In the genomic region with DNA sequence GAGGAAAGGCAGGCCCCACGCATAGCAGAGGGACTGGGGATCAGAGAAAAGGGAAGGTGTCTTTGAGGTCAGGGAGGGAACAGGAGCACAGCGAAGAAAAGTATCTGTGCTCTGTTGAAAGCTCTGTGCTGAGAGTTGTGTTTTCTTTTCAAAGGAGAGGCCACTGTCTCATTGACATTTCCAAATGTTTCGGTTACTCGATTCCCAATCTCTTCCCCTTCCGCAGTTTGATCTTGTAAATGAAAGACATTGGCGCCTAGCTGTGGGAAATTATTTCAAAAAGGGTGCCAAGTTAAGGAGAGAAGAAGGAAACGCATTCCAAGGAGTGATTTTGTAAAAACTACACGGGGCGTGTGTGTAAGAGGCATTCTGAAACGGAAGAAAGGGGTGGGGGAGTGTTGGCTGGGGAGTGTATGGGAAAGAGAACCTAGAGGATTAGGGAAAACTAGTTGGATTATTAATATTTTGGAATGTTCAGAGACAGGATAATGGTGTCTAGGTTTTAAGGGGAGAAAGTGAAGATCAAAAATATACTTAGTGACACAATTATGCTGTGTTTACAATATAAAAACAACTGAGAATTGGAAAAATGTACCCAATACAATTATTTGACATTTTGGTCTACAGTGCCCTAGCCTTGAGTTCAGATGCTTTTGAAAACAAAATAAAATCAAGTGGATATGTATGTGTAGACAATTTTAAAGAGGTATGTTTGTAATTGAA, we compare ENCODE assay signal across 8 cellular contexts. TPM values are rescaled to one million over a fixed set of nuclear protein-coding genes. Genes with fewer than 3 reads are reported as not detected.
DNase-seq lines count a peak whose midpoint lies in the region; ATAC-seq and TF ChIP-seq lines count a peak whose summit lies in the region.

No MANE protein-coding gene starts in this region.

- H3K4me3 ChIP-seq in Jurkat, Clone E6-1 (ENCODE audit: low read length), result peak overlapping the region; percentile 95
- H3K4me3 ChIP-seq in astrocyte of the spinal cord (ENCODE audit: low read depth, low read length) (peak overlapping the region; percentile 90), kidney epithelial cell (ENCODE audit: low read depth, low read length) (peak overlapping the region; percentile 94)

- no peak for DNase-seq in activated T-cell treated with anti-CD3 and anti-CD28 coated beads, Interleukin-2, amount 50 U/mL, for 24 hours
- DNase-seq in activated T-cell treated with anti-CD3 and anti-CD28 coated beads, Interleukin-2, amount 50 U/mL, for 48 hours, result no peak
- no peak for DNase-seq in Jurkat, Clone E6-1 (ENCODE audit: low read depth, low spot score)
- DNase-seq in astrocyte of the spinal cord (ENCODE audit: low read depth, low spot score) (no peak), kidney epithelial cell (ENCODE audit: low read depth) (no peak), superior temporal gyrus (ENCODE audit: extremely low spot score) (peak; percentile 33), NCI-H146 treated with DMSO at 0.1 percent for 48 hours (lab: John Stamatoyannopoulos, UW; ENCODE audit: unreplicated experiment) (no peak)

- H3K36me3 ChIP-seq in kidney epithelial cell (ENCODE audit: control insufficient read depth, insufficient read depth, low read length), result no peaks in the 10 kb centered on the region

- in situ Hi-C loops in astrocyte of the spinal cord (cut with HindIII; ENCODE audit: low sequenced_read_pairs), result no loop called here

- peak overlapping the region; percentile 89 for H3K27ac Mint-ChIP-seq in activated T-cell treated with anti-CD3 and anti-CD28 coated beads, Interleukin-2, amount 50 U/mL, for 24 hours

- peaks cover 45% of the 10 kb centered on the region for H3K4me1 Mint-ChIP-seq in activated T-cell treated with anti-CD3 and anti-CD28 coated beads, Interleukin-2, amount 50 U/mL, for 24 hours (ENCODE audit: low read depth)

- no peaks in the 10 kb centered on the region for H3K27me3 ChIP-seq in kidney epithelial cell (ENCODE audit: control insufficient read depth, insufficient read depth, low read length)

- H3K9me3 Mint-ChIP-seq in activated T-cell treated with anti-CD3 and anti-CD28 coated beads, Interleukin-2, amount 50 U/mL, for 24 hours, result no peaks in the 10 kb centered on the region

- no peaks in the 10 kb centered on the region for H3K27me3 Mint-ChIP-seq in activated T-cell treated with anti-CD3 and anti-CD28 coated beads, Interleukin-2, amount 50 U/mL, for 24 hours

- peak overlapping the region; percentile 90 for H3K4me3 Mint-ChIP-seq in activated T-cell treated with anti-CD3 and anti-CD28 coated beads, Interleukin-2, amount 50 U/mL, for 24 hours

- TF ChIP-seq CTCF in astrocyte of the spinal cord (IDR thresholded peaks at IDR 0.05; ENCODE audit: low read depth, low read length) (no peak), kidney epithelial cell (IDR thresholded peaks at IDR 0.05; ENCODE audit: insufficient read depth, low read length, poor library complexity, severe bottlenecking) (no peak)

- no peak for ATAC-seq in activated CD4-positive, CD25-positive, alpha-beta regulatory T cell treated with anti-CD3 and anti-CD28 coated beads, Interleukin-2, amount 50 U/mL, for 24 hours

- peaks cover 13% of the 10 kb centered on the region for H3K36me3 Mint-ChIP-seq in activated T-cell treated with anti-CD3 and anti-CD28 coated beads, Interleukin-2, amount 50 U/mL, for 24 hours (ENCODE audit: low read depth)

RNA-seq across cellular contexts. Expression of gene KLHDC10, which starts 0.7 kb away (rescaled TPM):
- polyA plus RNA-seq in Jurkat, Clone E6-1 (2012; ENCODE audit: insufficient read depth, insufficient read length), result 18.5 TPM
- 13.8 and 15.6 TPM in 2 replicates for total RNA-seq in kidney epithelial cell

RNA-seq across cellular contexts. Expression of gene ZC3HC1, which starts 19.9 kb away (rescaled TPM):
- 36.4 TPM for polyA plus RNA-seq in Jurkat, Clone E6-1 (2012; ENCODE audit: insufficient read depth, insufficient read length)
- total RNA-seq in kidney epithelial cell, result 16.5 and 22.7 TPM in 2 replicates
